ENCODE assay signal across 8 cellular contexts in the genomic region with DNA sequence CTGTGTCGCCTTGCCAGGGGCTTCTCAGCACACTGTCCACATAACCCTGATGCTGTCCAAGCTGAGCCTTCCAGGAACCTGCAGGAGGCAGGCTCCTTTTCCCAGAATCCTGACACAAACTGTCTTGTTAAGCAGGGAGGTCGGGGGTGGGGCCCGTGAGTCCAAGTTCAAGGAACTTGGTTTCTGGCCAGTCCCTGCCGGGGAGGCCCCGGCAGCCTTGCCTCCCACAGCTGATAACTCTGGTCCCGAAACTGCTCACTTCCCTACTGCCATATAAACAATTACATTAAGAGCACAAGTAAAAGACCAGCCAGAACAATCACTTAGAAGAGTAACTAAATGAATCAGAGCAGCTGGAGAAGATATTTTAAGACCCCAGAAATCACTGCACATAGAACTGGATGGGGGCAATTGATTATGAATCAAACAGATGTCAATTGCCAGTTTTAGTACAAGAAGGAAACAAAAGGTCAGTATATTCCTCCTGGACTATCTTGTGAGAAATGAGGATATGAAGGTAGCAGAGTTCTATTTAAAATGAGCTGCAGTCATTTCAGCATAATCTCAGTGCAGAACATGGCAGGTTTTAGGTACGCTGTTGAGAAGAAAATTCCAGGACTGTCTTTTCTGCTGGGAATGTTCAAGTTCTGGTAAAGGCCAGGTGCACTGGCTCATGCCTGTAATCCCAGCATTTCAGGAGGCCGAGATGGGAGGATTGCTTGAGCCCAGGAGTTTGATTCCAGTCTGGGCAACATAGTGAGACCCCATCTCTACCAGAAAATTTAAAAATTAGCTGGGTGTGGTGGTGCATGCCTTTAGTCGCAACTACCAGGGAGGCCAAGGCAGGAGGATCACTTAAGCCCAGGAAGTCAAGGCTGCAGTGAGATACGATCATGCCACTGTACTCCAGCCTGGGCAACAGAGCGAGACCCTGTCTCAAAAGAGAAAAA.
DNase-seq lines count a peak whose midpoint lies in the region; ATAC-seq and TF ChIP-seq lines count a peak whose summit lies in the region.

No MANE protein-coding gene starts in this region.

- no peak overlapping the region for H2BK120ac ChIP-seq in trophoblast cell (ENCODE audit: insufficient read depth, low read length, poor library complexity)

- no peaks in the 10 kb centered on the region for H3K9me3 Mint-ChIP-seq in activated CD4-positive, alpha-beta T cell treated with anti-CD3 and anti-CD28 coated beads, Interleukin-2, amount 10 ng/mL, durations not matched to agents 7 days and 5 days

- ATAC-seq in GM21717 (IDR thresholded peaks at IDR 0.05; ENCODE audit: unreplicated experiment), result peak; percentile 93
- peak; percentile 66 for ATAC-seq in gastroesophageal sphincter

- no peak overlapping the region for H4K12ac ChIP-seq in trophoblast cell (ENCODE audit: low read depth, low read length)

- no peak overlapping the region for H3K4ac ChIP-seq in trophoblast cell (ENCODE audit: low read depth, low read length)

- no peak for TF ChIP-seq CTCF in GM13976 (IDR thresholded peaks at IDR 0.05; ENCODE audit: borderline replicate concordance, control extremely low read depth, extremely low read depth, insufficient read depth, missing control alignments)
- no peak for TF ChIP-seq CTCF in MM.1S (IDR thresholded peaks at IDR 0.05; ENCODE audit: low read length)
- TF ChIP-seq CTCF in gastroesophageal sphincter (IDR thresholded peaks at IDR 0.05), result peak in 1 of 4 experiments; percentile 17
- no peak for TF ChIP-seq CTCF in spleen (IDR thresholded peaks at IDR 0.05 in 8 of 11, conservative IDR thresholded peaks at IDR 0.05 in 3 of 11)

- no peak overlapping the region for H3K4me3 Mint-ChIP-seq in activated CD4-positive, alpha-beta T cell treated with anti-CD3 and anti-CD28 coated beads, Interleukin-2, amount 10 ng/mL, durations not matched to agents 7 days and 5 days

- H3K79me1 ChIP-seq in trophoblast cell (ENCODE audit: low read length), result no peaks in the 10 kb centered on the region

- H3K4me1 ChIP-seq in MM.1S (ENCODE audit: low read length) (peaks cover 9% of the 10 kb centered on the region; the same call in 1 of the 2 replicates), gastroesophageal sphincter (peaks cover 3 to 16% (median 6%) of the 10 kb centered on the region in 3 donors), spleen (peaks cover 11 to 34% (median 20%) of the 10 kb centered on the region in 6 donors), trophoblast cell (ENCODE audit: control insufficient read depth in 1 of 2, insufficient read depth in 2 of 2, low read length in 2 of 2) (no peaks in the 10 kb centered on the region)

- H3K9ac ChIP-seq in MM.1S (ENCODE audit: low read length) (no peak overlapping the region), trophoblast cell (ENCODE audit: low read length) (no peak overlapping the region)

- CTCF ChIA-PET in activated CD4-positive, alpha-beta T cell treated with anti-CD3 and anti-CD28 coated beads, Interleukin-2, amount 10 ng/mL, durations not matched to agents 7 days and 5 days (lab: Charles Lee), result no interaction called here

- H3K36me3 ChIP-seq in MM.1S (replicated peaks; ENCODE audit: insufficient read depth, low read length), result no peaks in the 10 kb centered on the region
- H3K36me3 ChIP-seq in gastroesophageal sphincter, result no peaks in the 10 kb centered on the region
- no peaks in the 10 kb centered on the region for H3K36me3 ChIP-seq in spleen
- H3K36me3 ChIP-seq in trophoblast cell (ENCODE audit: control insufficient read depth in 1 of 2, insufficient read depth in 2 of 2, low read length in 2 of 2), result no peaks in the 10 kb centered on the region

- H3K4me3 ChIP-seq in MM.1S (ENCODE audit: low read length) (no peak overlapping the region), gastroesophageal sphincter (no peak overlapping the region), spleen (no peak overlapping the region), trophoblast cell (ENCODE audit: low read depth, low read length) (no peak overlapping the region)

- peak overlapping the region; percentile 23; the same call in 1 of the 2 replicates for H3K4me2 ChIP-seq in MM.1S (ENCODE audit: low read depth, low read length)
- H3K4me2 ChIP-seq in trophoblast cell (ENCODE audit: low read length), result no peak overlapping the region

- intact Hi-C loops in spleen (cut with DNase I; ENCODE audit: low total_unique reads), result no loop called here

- DNase-seq in GM13976 (ENCODE audit: low spot score) (peak; percentile 81), MM.1S (no peak), spleen (peak; percentile 78), NCI-H774 (lab: John Stamatoyannopoulos, UW) (no peak), trophoblast cell (no peak)
- no peak for DNase-seq in activated CD4-positive, alpha-beta T cell treated with anti-CD3 and anti-CD28 coated beads, Interleukin-2, amount 10 ng/mL, durations not matched to agents 7 days and 5 days

- H3F3A ChIP-seq in MM.1S (ENCODE audit: insufficient read depth, low read length), result no peaks in the 10 kb centered on the region

- no peaks in the 10 kb centered on the region for H4K20me1 ChIP-seq in MM.1S (ENCODE audit: insufficient read depth, low read length)

- H4K91ac ChIP-seq in trophoblast cell (ENCODE audit: low read depth, low read length), result no peak overlapping the region

- H3K18ac ChIP-seq in trophoblast cell (ENCODE audit: low read length), result no peak overlapping the region

- no peak overlapping the region for H3K27ac Mint-ChIP-seq in activated CD4-positive, alpha-beta T cell treated with anti-CD3 and anti-CD28 coated beads, Interleukin-2, amount 10 ng/mL, durations not matched to agents 7 days and 5 days

- H2AK5ac ChIP-seq in trophoblast cell (ENCODE audit: low read length), result no peak overlapping the region

- TF ChIP-seq POLR2A in gastroesophageal sphincter (IDR thresholded peaks at IDR 0.05) (no peak), spleen (IDR thresholded peaks at IDR 0.05) (no peak)

- H3K36me3 Mint-ChIP-seq in activated CD4-positive, alpha-beta T cell treated with anti-CD3 and anti-CD28 coated beads, Interleukin-2, amount 10 ng/mL, durations not matched to agents 7 days and 5 days (ENCODE audit: low read depth), result peaks cover 1% of the 10 kb centered on the region

- peaks cover 8% of the 10 kb centered on the region for H3K4me1 Mint-ChIP-seq in activated CD4-positive, alpha-beta T cell treated with anti-CD3 and anti-CD28 coated beads, Interleukin-2, amount 10 ng/mL, durations not matched to agents 7 days and 5 days

- H3K27me3 Mint-ChIP-seq in activated CD4-positive, alpha-beta T cell treated with anti-CD3 and anti-CD28 coated beads, Interleukin-2, amount 10 ng/mL, durations not matched to agents 7 days and 5 days, result no peaks in the 10 kb centered on the region

- TF ChIP-seq EP300 in gastroesophageal sphincter (IDR thresholded peaks at IDR 0.05), result no peak

- no peaks in the 10 kb centered on the region for H3K27me3 ChIP-seq in MM.1S (replicated peaks; ENCODE audit: insufficient read depth, low read length)
- H3K27me3 ChIP-seq in gastroesophageal sphincter, result no peaks in the 10 kb centered on the region
- H3K27me3 ChIP-seq in spleen (replicated peaks in 1 of 7), result no peaks in the 10 kb centered on the region
- H3K27me3 ChIP-seq in trophoblast cell (ENCODE audit: insufficient read depth, low read length), result no peaks in the 10 kb centered on the region

- WGBS in gastroesophageal sphincter (ENCODE audit: low coverage in 1 of 2), 2 donors, result 63 to 84% methylated on average over 6 to 7 of the region's 11 CpGs
- 63 to 72% (median 69%) methylated on average over 11 of the region's 11 CpGs for WGBS in spleen, 5 donors
- WGBS in trophoblast cell (ENCODE audit: extremely low coverage, insufficient coverage, insufficient read length), result no CpG with 5 or more reads among the region's 11 CpGs

- H3K9me3 ChIP-seq in MM.1S (replicated peaks; ENCODE audit: insufficient read depth, low read length), result no peaks in the 10 kb centered on the region
- H3K9me3 ChIP-seq in gastroesophageal sphincter, result no peaks in the 10 kb centered on the region
- H3K9me3 ChIP-seq in spleen, result no peaks in the 10 kb centered on the region
- no peaks in the 10 kb centered on the region for H3K9me3 ChIP-seq in trophoblast cell (ENCODE audit: insufficient read depth, low read depth, low read length)

- no peaks in the 10 kb centered on the region for H3K79me2 ChIP-seq in MM.1S (ENCODE audit: low read length)
- H3K79me2 ChIP-seq in trophoblast cell (ENCODE audit: control insufficient read depth, insufficient read depth, low read length, poor library complexity), result no peaks in the 10 kb centered on the region

- no peak overlapping the region for H2BK5ac ChIP-seq in trophoblast cell (ENCODE audit: low read depth, low read length, poor library complexity)

- H2AFZ ChIP-seq in MM.1S (ENCODE audit: low read length) (no peak overlapping the region), trophoblast cell (ENCODE audit: insufficient read depth, low read length, poor library complexity) (no peak overlapping the region)

- no peak overlapping the region for H3K14ac ChIP-seq in trophoblast cell (ENCODE audit: low read length)

- POLR2A ChIA-PET in activated CD4-positive, alpha-beta T cell treated with anti-CD3 and anti-CD28 coated beads, Interleukin-2, amount 10 ng/mL, durations not matched to agents 7 days and 5 days (lab: Charles Lee), result no interaction called here

- H3K27ac ChIP-seq in MM.1S (ENCODE audit: low read length) (no peak overlapping the region), gastroesophageal sphincter (peak overlapping the region in 3 of 4 donors; percentile 17 to 48 (median 21)), spleen (peak overlapping the region in 2 of 8 donors; percentile 35 to 40), trophoblast cell (ENCODE audit: low read depth, low read length) (no peak overlapping the region)

- in situ Hi-C loops in GM13976 (cut with MboI; ENCODE audit: low sequenced_read_pairs, unreplicated experiment), result no loop called here

- H2BK12ac ChIP-seq in trophoblast cell (ENCODE audit: low read length), result no peak overlapping the region

- no peak overlapping the region for H3K23ac ChIP-seq in trophoblast cell (ENCODE audit: low read length)

- H4K8ac ChIP-seq in trophoblast cell (ENCODE audit: low read depth, low read length), result no peak overlapping the region

- no peaks in the 10 kb centered on the region for H3K9me2 ChIP-seq in MM.1S (replicated peaks; ENCODE audit: insufficient read depth, low read length)

Comparison
In these comparisons a context has a peak if more than half of its experiments do, and no peak if none do; other contexts are left out.
1. DNase-seq: peak in GM13976 (single experiment) and spleen (single experiment); none in MM.1S (single experiment), activated CD4-positive, alpha-beta T cell treated with anti-CD3 and anti-CD28 coated beads, Interleukin-2, amount 10 ng/mL, durations not matched to agents 7 days and 5 days (single experiment), NCI-H774 (single experiment) and trophoblast cell (0 of 2).
2. H3K27ac ChIP-seq: peak in gastroesophageal sphincter (3 of 4); none in MM.1S (single experiment) and trophoblast cell (single experiment).